ENCODE assay signal across 8 cellular contexts in the genomic region with DNA sequence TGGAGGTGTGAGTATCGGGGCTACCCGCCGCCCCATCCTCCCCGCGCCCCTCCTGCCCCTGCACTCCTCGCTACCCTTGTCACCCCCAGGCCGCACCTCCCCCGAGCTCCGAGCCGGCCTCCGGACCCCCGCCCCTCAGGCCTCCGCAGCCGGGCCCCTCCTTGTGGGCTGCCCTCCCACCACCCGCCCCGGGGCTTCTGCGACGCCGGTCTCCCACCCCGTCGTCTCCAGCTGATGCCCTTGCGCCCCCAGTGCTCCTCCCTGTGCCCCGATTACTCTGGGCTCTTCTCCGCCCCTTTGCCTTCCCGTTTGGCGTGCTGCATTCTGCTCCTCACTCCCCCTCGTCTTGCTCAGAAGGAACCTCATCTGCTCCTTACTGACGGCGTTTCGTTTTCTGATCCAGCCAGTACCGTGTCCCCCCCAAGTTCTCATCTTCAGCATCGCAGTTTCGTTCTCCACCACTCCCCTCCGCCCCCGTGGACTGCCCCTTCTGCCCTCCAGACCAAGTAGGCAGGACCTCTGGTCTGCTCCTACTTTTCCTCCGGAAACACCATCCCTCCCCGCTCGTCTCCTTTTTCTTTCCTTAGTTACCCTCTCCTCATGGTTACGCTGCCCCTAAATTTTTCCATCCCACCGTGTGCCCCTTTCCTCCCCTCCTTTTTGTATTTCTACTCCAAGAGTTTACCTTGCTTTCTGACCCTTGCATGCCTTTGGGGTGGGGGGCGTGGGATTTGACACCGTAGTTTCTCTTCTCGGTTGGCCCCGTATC. TPM values are rescaled to one million over a fixed set of nuclear protein-coding genes. Genes with fewer than 3 reads are reported as not detected.
A peak's percentile ranks its signal among the peaks of the same experiment; 100 is the strongest.
DNase-seq lines count a peak whose midpoint lies in the region; ATAC-seq lines count a peak whose summit lies in the region.

No MANE protein-coding gene starts in this region.

- H3K4me2 ChIP-seq in mesendoderm (ENCODE audit: low read length): peak overlapping the region; percentile 96

- H3K36me3 ChIP-seq in mesendoderm (ENCODE audit: control insufficient read depth, insufficient read depth, low read length) (no peaks in the 10 kb centered on the region), stomach smooth muscle (ENCODE audit: control insufficient read depth in 2 of 2, insufficient read depth in 2 of 2, low read length in 2 of 2) (no peaks in the 10 kb centered on the region)

- no peak overlapping the region for H2BK15ac ChIP-seq in mesendoderm (replicated peaks; ENCODE audit: low read depth)

- no CpG with 5 or more reads among the region's 44 CpGs for WGBS in mesendoderm (ENCODE audit: extremely low coverage, insufficient coverage, low lambda C conversion rate)

- H3K27ac ChIP-seq in mesendoderm (ENCODE audit: low read depth, low read length) (peak overlapping the region; percentile 88), stomach smooth muscle (ENCODE audit: low read length) (peak overlapping the region; percentile 88)

- H3K9me3 ChIP-seq in stomach smooth muscle (ENCODE audit: control insufficient read depth in 2 of 2, low read length in 2 of 2): no peaks in the 10 kb centered on the region

- H3K9ac ChIP-seq in mesendoderm (ENCODE audit: low read length) (peak overlapping the region; percentile 81), stomach smooth muscle (ENCODE audit: low read length in 2 of 2) (peak overlapping the region; percentile 84 to 88)

- peaks cover 4% of the 10 kb centered on the region for H3K4me1 ChIP-seq in mesendoderm (ENCODE audit: control insufficient read depth, low read depth, low read length)
- peaks cover 18% of the 10 kb centered on the region for H3K4me1 ChIP-seq in stomach smooth muscle (ENCODE audit: control insufficient read depth, insufficient read depth, low read length)

- H3K4me3 ChIP-seq in mesendoderm (ENCODE audit: low read length): peak overlapping the region; percentile 66
- H3K4me3 ChIP-seq in stomach smooth muscle (ENCODE audit: low read length in 2 of 2): peak overlapping the region; percentile 80 to 87

- peaks cover 6% of the 10 kb centered on the region for H3K79me1 ChIP-seq in mesendoderm (ENCODE audit: low read length)

- DNase-seq in NOMO-1 (lab: John Stamatoyannopoulos, UW; ENCODE audit: unreplicated experiment in 2 of 2) (peak; percentile 17 to 25), NOMO-1 treated with dmso at 0.1 percent for 144 hours (lab: John Stamatoyannopoulos, UW; ENCODE audit: unreplicated experiment) (no peak), UCSD-AML1 (lab: John Stamatoyannopoulos, UW; ENCODE audit: unreplicated experiment) (peak; percentile 36), mesendoderm (peak; percentile 61)
- peak; percentile 16 for DNase-seq in effector CD8-positive, alpha-beta T cell (lab: John Stamatoyannopoulos, UW)

- H3K4ac ChIP-seq in mesendoderm (ENCODE audit: low read depth, low read length): peak overlapping the region; percentile 6

- H4K8ac ChIP-seq in mesendoderm (ENCODE audit: low read depth, low read length): no peak overlapping the region

- H3K56ac ChIP-seq in mesendoderm (ENCODE audit: low read length): peak overlapping the region; percentile 91

- H2BK5ac ChIP-seq in mesendoderm (ENCODE audit: low read length): peak overlapping the region; percentile 55

- peak; percentile 11 for ATAC-seq in HG03439 (IDR thresholded peaks at IDR 0.05; ENCODE audit: unreplicated experiment)
- no peak for ATAC-seq in GM18870 (IDR thresholded peaks at IDR 0.05; ENCODE audit: unreplicated experiment)

- peaks cover 14% of the 10 kb centered on the region for H3K79me2 ChIP-seq in mesendoderm (ENCODE audit: control insufficient read depth, insufficient read depth, low read length)

- H2AK5ac ChIP-seq in mesendoderm (ENCODE audit: low read length): peak overlapping the region; percentile 46

- H2BK120ac ChIP-seq in mesendoderm (ENCODE audit: low read depth, low read length): no peak overlapping the region

- no peak overlapping the region for H4K5ac ChIP-seq in mesendoderm (ENCODE audit: low read length)

- H3K23ac ChIP-seq in mesendoderm (ENCODE audit: low read length): peak overlapping the region; percentile 48

- peak overlapping the region; percentile 93 for H3K18ac ChIP-seq in mesendoderm (ENCODE audit: low read length)

- H3K27me3 ChIP-seq in mesendoderm (ENCODE audit: insufficient read depth, low read length, poor library complexity): no peaks in the 10 kb centered on the region
- H3K27me3 ChIP-seq in stomach smooth muscle (ENCODE audit: control insufficient read depth in 1 of 2, insufficient read depth in 2 of 2, low read length in 2 of 2): no peaks in the 10 kb centered on the region

RNA-seq across cellular contexts. Expression of a gene that starts 0.8 kb away (rescaled TPM):
- 19.3 TPM for polyA plus RNA-seq in mesendoderm (2013, experiment 1 of 2)
- polyA plus RNA-seq in mesendoderm (2013, experiment 2 of 2): 19.3 TPM
